ENCODE assay signal across 8 cellular contexts in genomic region chr11:74948898-74949747, GRCh38. TPM values are rescaled to one million over a fixed set of nuclear protein-coding genes. Genes with fewer than 3 reads are reported as not detected.
A peak's percentile ranks its signal among the peaks of the same experiment; 100 is the strongest.
DNase-seq lines count a peak whose midpoint lies in the region; ATAC-seq lines count a peak whose summit lies in the region.

TSS of gene SPCS2 (plus strand) at chr11:74949266. CDS start at chr11:74949286, 20 bp downstream.
TSS of gene XRRA1 (minus strand) at chr11:74949091. CDS start at chr11:74940878, 8,213 bp downstream.

- ATAC-seq in GM21381 (IDR thresholded peaks at IDR 0.05; ENCODE audit: unreplicated experiment): peak; percentile 88

- peak within 1 kb of the TSS; percentile 86 for H3K9ac ChIP-seq in NT2/D1 (ENCODE audit: insufficient read length, low read depth)

- no peaks in the 10 kb centered on the region for H3K4me1 ChIP-seq in NT2/D1 (ENCODE audit: insufficient read depth, insufficient read length)

- H3K9me3 ChIP-seq in NT2/D1 (ENCODE audit: insufficient read depth, low read length): no peaks in the 10 kb centered on the region

- DNase-seq in COR-L47 (lab: John Stamatoyannopoulos, UW) (peak; percentile 97), HUDEP-2 (lab: John Stamatoyannopoulos, UW; ENCODE audit: unreplicated experiment in 76 of 76) (peak; percentile 47 to 98 (median 95)), NT2/D1 (ENCODE audit: low read depth, low spot score) (peak; percentile 98), mesenteric fat pad (ENCODE audit: low spot score) (peak; percentile 100)
- peak; percentile 99 for DNase-seq in activated CD8-positive, alpha-beta memory T cell treated with anti-CD3 and anti-CD28 coated beads, Interleukin-2, amount 50 U/mL, for 24 hours (ENCODE audit: extremely low read depth)
- DNase-seq in stimulated activated CD8-positive, alpha-beta memory T cell treated with anti-CD3 and anti-CD28 coated beads, Interleukin-15, amount 100 ng/mL, for 24 hours (ENCODE audit: low read depth): peak; percentile 88

- H3K36me3 ChIP-seq in NT2/D1 (ENCODE audit: insufficient read depth, insufficient read length, low read length): peaks cover 35% of the 10 kb centered on the region

- H3K4me3 ChIP-seq in NT2/D1 (ENCODE audit: insufficient read length, low read depth): peak within 1 kb of the TSS; percentile 83

- in situ Hi-C loops in endometrial microvascular endothelial cells (cut with HindIII; ENCODE audit: inconsistent ontology term, low pct_unique_long_range_greater_than_20kb, low sequenced_read_pairs): no loop called here

- H3K27me3 ChIP-seq in NT2/D1 (ENCODE audit: insufficient read depth, insufficient read length): no peaks in the 10 kb centered on the region

RNA-seq across cellular contexts. Expression of gene SPCS2, which starts in this region (rescaled TPM):
- total RNA-seq in endometrial microvascular endothelial cells (ENCODE audit: inconsistent ontology term): 33.7 TPM
- 138 TPM for total RNA-seq in mesenteric fat pad

RNA-seq across cellular contexts. Expression of gene XRRA1, which starts in this region (rescaled TPM):
- 12.0 TPM for total RNA-seq in endometrial microvascular endothelial cells (ENCODE audit: inconsistent ontology term)
- 23.4 TPM for total RNA-seq in mesenteric fat pad

Comparison
In these comparisons a context has a peak if more than half of its experiments do, and no peak if none do; other contexts are left out.
1. Peak in every context shown above with its lines: DNase-seq, ATAC-seq and H3K4me3 ChIP-seq.